8 cellular contexts compared by ENCODE assay signal in genomic region chr1:182069028-182069466, GRCh38. TPM values are rescaled to one million over a fixed set of nuclear protein-coding genes. Genes with fewer than 3 reads are reported as not detected.
DNase-seq lines count a peak whose midpoint lies in the region; ATAC-seq and TF ChIP-seq lines count a peak whose summit lies in the region.

No MANE protein-coding gene starts in this region.

- H3K27me3 Mint-ChIP-seq in immature natural killer cell (ENCODE audit: low read depth in 3 of 3), result peaks cover 3 to 12% (median 5%) of the 10 kb centered on the region in 3 donors

- ATAC-seq in HG02870 (IDR thresholded peaks at IDR 0.05; ENCODE audit: unreplicated experiment), result no peak

- no peak overlapping the region for H3K4me3 Mint-ChIP-seq in immature natural killer cell

- DNase-seq in DMS153 treated with DMSO at 0.1 percent for 48 hours (lab: John Stamatoyannopoulos, UW; ENCODE audit: unreplicated experiment) (peak; percentile 74), HFF-Myc (ENCODE audit: extremely low read depth, low read depth) (no peak), NCI-H2196 (lab: John Stamatoyannopoulos, UW; ENCODE audit: unreplicated experiment) (peak; percentile 90), globus pallidus (ENCODE audit: low spot score) (peak; percentile 57), pons (ENCODE audit: low spot score) (peak; percentile 59), immature natural killer cell (no peak)
- DNase-seq in activated CD8-positive, alpha-beta memory T cell treated with anti-CD3 and anti-CD28 coated beads, Interleukin-2, amount 50 U/mL, for 4 hours, result peak; percentile 23

- no peak overlapping the region for H3K4me3 ChIP-seq in HFF-Myc (replicated peaks; ENCODE audit: low read depth, low read length)

- H3K9me3 Mint-ChIP-seq in immature natural killer cell, result no peaks in the 10 kb centered on the region

- H3K27ac Mint-ChIP-seq in immature natural killer cell, result no peak overlapping the region

- peak; percentile 80 for TF ChIP-seq CTCF in HFF-Myc (IDR thresholded peaks at IDR 0.05; ENCODE audit: low read depth, low read length, missing control alignments)

- no peaks in the 10 kb centered on the region for H3K4me1 Mint-ChIP-seq in immature natural killer cell

- no peaks in the 10 kb centered on the region for H3K36me3 Mint-ChIP-seq in immature natural killer cell

RNA-seq across cellular contexts. Expression of gene ZNF648, which starts 7.5 kb away (rescaled TPM):
- not detected for polyA plus RNA-seq in immature natural killer cell

Comparison
In these comparisons a context has a peak if more than half of its experiments do, and no peak if none do; other contexts are left out.
1. DNase-seq: peak in DMS153 treated with DMSO at 0.1 percent for 48 hours (single experiment), NCI-H2196 (single experiment), activated CD8-positive, alpha-beta memory T cell treated with anti-CD3 and anti-CD28 coated beads, Interleukin-2, amount 50 U/mL, for 4 hours (single experiment), globus pallidus (single experiment) and pons (single experiment); none in HFF-Myc (single experiment) and immature natural killer cell (0 of 3).